In genomic region chr1:246850640-246851039, GRCh38 we compare ENCODE assay signal across 7 cellular contexts.
DNase-seq lines count a peak whose midpoint lies in the region; ATAC-seq, FAIRE-seq and TF ChIP-seq lines count a peak whose summit lies in the region.
"Not testable (repeated sequence)": the region's sequence is repeated elsewhere in the genome, so short reads cannot be mapped to it uniquely, and the experiment has no call there.

No MANE protein-coding gene starts in this region.

- not testable (repeated sequence) for H3K27ac ChIP-seq in GM12878 (ENCODE audit: control insufficient read depth, insufficient read depth); right cardiac atrium (ENCODE audit: low read length)
- peak overlapping the region in 10 of 12 donors; percentile 11 to 72 (median 38) for H3K27ac ChIP-seq in heart left ventricle

- WGBS in GM12878 (ENCODE audit: insufficient coverage, insufficient replicate concordance, low lambda C conversion rate, missing lambda C conversion rate): 87% methylated on average over 5 of the region's 5 CpGs
- 24 to 67% (median 54%) methylated on average over 3 to 5 of the region's 5 CpGs for WGBS in heart left ventricle, 4 donors
- WGBS in right cardiac atrium: 42% methylated on average over 3 of the region's 5 CpGs

- not testable (repeated sequence) for H4K20me1 ChIP-seq in GM12878 (ENCODE audit: control insufficient read depth, insufficient read depth)

- H2AFZ ChIP-seq in GM12878 (ENCODE audit: control insufficient read depth, low read depth, low read length): not testable (repeated sequence)

- not testable (repeated sequence) for H3K4me2 ChIP-seq in GM12878 (ENCODE audit: control insufficient read depth, insufficient read depth)

- ATAC-seq in GM12878: not testable (repeated sequence)
- ATAC-seq in heart left ventricle (peak; percentile 53 to 94 (median 61)), right cardiac atrium (peak; percentile 41 to 78)

- H3K4me3 ChIP-seq in GM12878; heart left ventricle; right cardiac atrium (ENCODE audit: low read length): not testable (repeated sequence)

- BruUV-seq in GM12878 (replicated peaks; lab: Mats Ljungman, UMichigan): not testable (repeated sequence)

- TF ChIP-seq POLR2A in GM12891 (IDR thresholded peaks at IDR 0.05; ENCODE audit: low read depth, low read length); GM12878 (IDR thresholded peaks at IDR 0.05; ENCODE audit: low read depth, low read length); heart left ventricle (IDR thresholded peaks at IDR 0.05): not testable (repeated sequence)

- H3K9me3 ChIP-seq in GM12878 (replicated peaks; ENCODE audit: control insufficient read depth, insufficient read depth, low read length); heart left ventricle; right cardiac atrium (ENCODE audit: control insufficient read depth, low read length): not testable (repeated sequence)

- H3K27me3 ChIP-seq in GM12878 (replicated peaks in 1 of 2; ENCODE audit: control insufficient read depth in 2 of 2, insufficient read depth in 2 of 2, low read length in 1 of 2); heart left ventricle; right cardiac atrium (ENCODE audit: control insufficient read depth, insufficient read depth): not testable (repeated sequence)

- H3K4me1 ChIP-seq in GM12878 (ENCODE audit: control insufficient read depth, insufficient read depth, low read length); heart left ventricle; right cardiac atrium (ENCODE audit: control insufficient read depth, insufficient read depth, low read length): not testable (repeated sequence)

- RAD21 ChIA-PET in GM12878 (lab: Charles Lee; ENCODE audit: unreplicated experiment): not testable (repeated sequence)

- POLR2A ChIA-PET in GM12878 (lab: Charles Lee): not testable (repeated sequence)

- SMC1A ChIA-PET in GM12878 (lab: Charles Lee; ENCODE audit: uncharacterized antibody, unreplicated experiment): not testable (repeated sequence)

- intact Hi-C loops in GM12878 (cut with micrococcal nuclease; ENCODE audit: unreplicated experiment); heart left ventricle (cut with DNase I); right cardiac atrium (cut with DNase I): not testable (repeated sequence)

- TF ChIP-seq CTCF in GM12878 (IDR thresholded peaks at IDR 0.05 in 2 of 3, conservative IDR thresholded peaks at IDR 0.05 in 1 of 3; ENCODE audit: control insufficient read depth in 2 of 3, extremely low read depth in 1 of 3, insufficient read depth in 1 of 3, low read depth in 3 of 3, low read length in 3 of 3); heart left ventricle (IDR thresholded peaks at IDR 0.05): not testable (repeated sequence)

- H3K36me3 ChIP-seq in GM12878 (ENCODE audit: control insufficient read depth in 2 of 2, insufficient read depth in 2 of 2, low read length in 1 of 2) (peaks cover 3 to 20% of the 10 kb centered on the region in 2 experiments), heart left ventricle (peaks cover 0 to 100% (median 90%) of the 10 kb centered on the region in 9 donors)

- not testable (repeated sequence) for H3K9ac ChIP-seq in GM12878 (ENCODE audit: control insufficient read depth, insufficient read depth, low read length)

- peak; percentile 82 for FAIRE-seq in GM12891 (lab: Jason Lieb, UNC)
- FAIRE-seq in GM12878 (lab: Jason Lieb, UNC): peak; percentile 70
- peak; percentile 65 for FAIRE-seq in urothelium cell line (lab: Jason Lieb, UNC)

- in situ Hi-C loops in GM12878 (cut with MboI): not testable (repeated sequence)

- CTCF ChIA-PET in GM12878 (lab: Yijun Ruan, JAX): not testable (repeated sequence)

- not testable (repeated sequence) for DNase-seq in GM12891 (ENCODE audit: insufficient read length, low spot score); GM12878 (ENCODE audit: low read depth, low spot score); heart left ventricle; right cardiac atrium; urothelium cell line (ENCODE audit: low spot score)
- DNase-seq in dermis microvascular lymphatic vessel endothelial cell (ENCODE audit: low read depth in 2 of 2) (peak; percentile 53 to 56), pulmonary artery endothelial cell (ENCODE audit: low read depth, low spot score) (peak; percentile 26)

- TF ChIP-seq RAD21 in GM12878 (IDR thresholded peaks at IDR 0.05; ENCODE audit: insufficient read depth, low read depth, low read length): not testable (repeated sequence)

- not testable (repeated sequence) for TF ChIP-seq EP300 in GM12878 (IDR thresholded peaks at IDR 0.05; ENCODE audit: borderline replicate concordance in 1 of 2, control insufficient read depth in 1 of 2, low read depth in 2 of 2, low read length in 2 of 2)

- H3K79me2 ChIP-seq in GM12878 (ENCODE audit: control insufficient read depth, insufficient read depth, low read length): not testable (repeated sequence)
